In genomic region chr17:15651001-15651582, GRCh38 we compare ENCODE assay signal across 8 cellular contexts. TPM values are rescaled to one million over a fixed set of nuclear protein-coding genes. Genes with fewer than 3 reads are reported as not detected.
DNase-seq lines count a peak whose midpoint lies in the region; TF ChIP-seq lines count a peak whose summit lies in the region.

No MANE protein-coding gene starts in this region.

- H3K4me3 Mint-ChIP-seq in dendritic cell treated with granulocyte-macrophage colony-stimulating factor and Interleukin-4, amounts not matched to agents 40 ng/mL and 50 ng/mL, for 4 days = peak overlapping the region; percentile 84

- no peak for TF ChIP-seq EP300 in neural cell (conservative IDR thresholded peaks at IDR 0.05; ENCODE audit: poor library complexity, severe bottlenecking)

- H3K36me3 ChIP-seq in BLaER1 = no peaks in the 10 kb centered on the region
- H3K36me3 ChIP-seq in neural cell (ENCODE audit: insufficient read depth, low read length) = no peaks in the 10 kb centered on the region

- H3K4me2 ChIP-seq in BLaER1 = peak overlapping the region; percentile 94
- H3K4me2 ChIP-seq in neural cell (ENCODE audit: low read length) = no peak overlapping the region

- intact Hi-C loops in dendritic cell treated with granulocyte-macrophage colony-stimulating factor and Interleukin-4, amounts not matched to agents 40 ng/mL and 50 ng/mL, for 4 days (cut with micrococcal nuclease) = no loop called here

- H4K20me1 ChIP-seq in BLaER1 (no peaks in the 10 kb centered on the region), neural cell (ENCODE audit: insufficient read depth) (no peaks in the 10 kb centered on the region)

- no peaks in the 10 kb centered on the region for H3K9me3 ChIP-seq in BLaER1
- H3K9me3 ChIP-seq in neural cell (ENCODE audit: low read length) = no peaks in the 10 kb centered on the region

- peaks cover 37% of the 10 kb centered on the region for H3K4me1 Mint-ChIP-seq in dendritic cell treated with granulocyte-macrophage colony-stimulating factor and Interleukin-4, amounts not matched to agents 40 ng/mL and 50 ng/mL, for 4 days (ENCODE audit: low read depth)

- DNase-seq in M059J (ENCODE audit: low read depth) (peak; percentile 12), NCI-H526 (lab: John Stamatoyannopoulos, UW) (no peak), GM13977 (ENCODE audit: low spot score) (no peak)
- DNase-seq in effector CD8-positive, alpha-beta T cell (lab: John Stamatoyannopoulos, UW) = no peak
- DNase-seq in stimulated activated CD4-positive, alpha-beta T cell treated with anti-CD3 and anti-CD28 coated beads, Interleukin-4, amount 100 ng/mL, for 1 hour = no peak

- peaks cover 29% of the 10 kb centered on the region for H3K4me1 ChIP-seq in BLaER1

- H3K9ac ChIP-seq in BLaER1 (peak overlapping the region; percentile 67), neural cell (ENCODE audit: low read length) (peak overlapping the region; percentile 14)

- H3K27ac Mint-ChIP-seq in dendritic cell treated with granulocyte-macrophage colony-stimulating factor and Interleukin-4, amounts not matched to agents 40 ng/mL and 50 ng/mL, for 4 days = peak overlapping the region; percentile 91

- no peaks in the 10 kb centered on the region for H3K79me2 ChIP-seq in neural cell (replicated peaks; ENCODE audit: insufficient read depth, low read length)

- H3F3A ChIP-seq in neural cell (ENCODE audit: insufficient read depth, low read length, poor library complexity, severe bottlenecking) = no peaks in the 10 kb centered on the region

- H2AFZ ChIP-seq in neural cell (ENCODE audit: low read depth, low read length) = no peak overlapping the region

- TF ChIP-seq CTCF in neural cell (IDR thresholded peaks at IDR 0.05; ENCODE audit: poor library complexity, severe bottlenecking) (no peak), GM13977 (IDR thresholded peaks at IDR 0.05; ENCODE audit: extremely low read depth, insufficient read depth, missing control alignments) (no peak)

- H3K27me3 ChIP-seq in BLaER1 (no peaks in the 10 kb centered on the region), neural cell (ENCODE audit: insufficient read depth, low read depth, low read length) (no peaks in the 10 kb centered on the region)

- H3K9me3 Mint-ChIP-seq in dendritic cell treated with granulocyte-macrophage colony-stimulating factor and Interleukin-4, amounts not matched to agents 40 ng/mL and 50 ng/mL, for 4 days = no peaks in the 10 kb centered on the region

- no peak for TF ChIP-seq RAD21 in neural cell (conservative IDR thresholded peaks at IDR 0.05)

- H3K27ac ChIP-seq in BLaER1 (peak overlapping the region; percentile 77), neural cell (ENCODE audit: low read length) (no peak overlapping the region)

- H3K9me2 ChIP-seq in neural cell (ENCODE audit: insufficient read depth, low read length) = no peaks in the 10 kb centered on the region

- H3K36me3 Mint-ChIP-seq in dendritic cell treated with granulocyte-macrophage colony-stimulating factor and Interleukin-4, amounts not matched to agents 40 ng/mL and 50 ng/mL, for 4 days (ENCODE audit: low read depth) = no peaks in the 10 kb centered on the region

- H3K4me3 ChIP-seq in BLaER1 = peak overlapping the region; percentile 58
- H3K4me3 ChIP-seq in neural cell (ENCODE audit: low read length) = peak overlapping the region; percentile 52

- H3K27me3 Mint-ChIP-seq in dendritic cell treated with granulocyte-macrophage colony-stimulating factor and Interleukin-4, amounts not matched to agents 40 ng/mL and 50 ng/mL, for 4 days = no peaks in the 10 kb centered on the region

- in situ Hi-C loops in GM13977 (cut with MboI; ENCODE audit: low pct_unique_long_range_greater_than_20kb, low sequenced_read_pairs, unreplicated experiment) = no loop called here

TF ChIP-seq in neural cell, 6 proteins besides CTCF, POLR2A, EP300 and RAD21:
- no peak for TF ChIP-seq SMC3 (conservative IDR thresholded peaks at IDR 0.05; ENCODE audit: poor library complexity)
- no peak for TF ChIP-seq TAF1 (IDR thresholded peaks at IDR 0.05; ENCODE audit: low read depth)
- TF ChIP-seq MXI1 (conservative IDR thresholded peaks at IDR 0.05; ENCODE audit: poor library complexity, severe bottlenecking) = no peak
- no peak for TF ChIP-seq POLR2AphosphoS5 (IDR thresholded peaks at IDR 0.05)
- no peak for TF ChIP-seq EZH2 (IDR thresholded peaks at IDR 0.05; ENCODE audit: borderline replicate concordance, insufficient read depth, low read length, poor library complexity, severe bottlenecking)
- no peak for TF ChIP-seq REST (IDR thresholded peaks at IDR 0.05; ENCODE audit: borderline replicate concordance)

RNA-seq across cellular contexts. Expression of gene FBXW10B, which starts 31.6 kb away (rescaled TPM):
- 0.30 TPM in 1 of 2 replicates, not detected in the other for total RNA-seq in M059J (2014; rRNA removed; shearing (Covaris generic))
- polyA plus RNA-seq in neural cell = 0.51 TPM in 1 of 2 replicates, not detected in the other
- not detected in 2 replicates for polyA minus RNA-seq in neural cell

RNA-seq across cellular contexts. Expression of gene TRIM16, which starts 33.0 kb away (rescaled TPM):
- 39.0 and 44.3 TPM in 2 replicates for total RNA-seq in M059J (2014; rRNA removed; shearing (Covaris generic))
- 34.5 and 34.9 TPM in 2 replicates for polyA plus RNA-seq in neural cell
- polyA minus RNA-seq in neural cell = 41.4 and 52.7 TPM in 2 replicates

RNA-seq across cellular contexts. Expression of gene ZNF286A, which starts 48.5 kb away (rescaled TPM):
- total RNA-seq in M059J (2014; rRNA removed; shearing (Covaris generic)) = 25.0 and 28.2 TPM in 2 replicates
- polyA plus RNA-seq in neural cell = 98.1 and 133 TPM in 2 replicates
- polyA minus RNA-seq in neural cell = 130 and 163 TPM in 2 replicates
